ENCODE assay signal across 8 cellular contexts in genomic region chr7:143901360-143901709, GRCh38. TPM values are rescaled to one million over a fixed set of nuclear protein-coding genes. Genes with fewer than 3 reads are reported as not detected.
DNase-seq lines count a peak whose midpoint lies in the region; ATAC-seq and TF ChIP-seq lines count a peak whose summit lies in the region.

No MANE protein-coding gene starts in this region.

- DNase-seq in DMS153 treated with DMSO at 0.1 percent for 48 hours (lab: John Stamatoyannopoulos, UW; ENCODE audit: unreplicated experiment) = peak; percentile 19
- no peak for DNase-seq in DMS153 (lab: John Stamatoyannopoulos, UW)
- DNase-seq in NCI-H1105 treated with DMSO at 0.1 percent for 48 hours (lab: John Stamatoyannopoulos, UW) = peak; percentile 53
- DNase-seq in central memory CD8-positive, alpha-beta T cell (ENCODE audit: low spot score in 2 of 2) = no peak
- peak; percentile 90 for DNase-seq in left kidney (ENCODE audit: low read depth, low spot score)
- DNase-seq in stomach = peak; percentile 44
- DNase-seq in inferior parietal cortex (ENCODE audit: extremely low spot score) = no peak
- no peak for DNase-seq in RPMI8226

- WGBS in stomach, 5 donors = 0 to 2% (median 1%) methylated on average over 15 of the region's 15 CpGs

- peaks cover 25% of the 10 kb centered on the region for H3K4me1 Mint-ChIP-seq in central memory CD8-positive, alpha-beta T cell

- no peaks in the 10 kb centered on the region for H3K36me3 ChIP-seq in stomach

- H3K9me3 Mint-ChIP-seq in central memory CD8-positive, alpha-beta T cell = no peaks in the 10 kb centered on the region

- peak overlapping the region; percentile 60 to 75 (median 64) for H3K4me3 ChIP-seq in stomach

- peaks cover 9 to 39% (median 20%) of the 10 kb centered on the region in 4 donors for H3K4me1 ChIP-seq in stomach

- no peak for TF ChIP-seq EP300 in stomach (IDR thresholded peaks at IDR 0.05)

- peak in 1 of 4 donors; percentile 21 for TF ChIP-seq POLR2A in stomach (IDR thresholded peaks at IDR 0.05)

- H3K27ac ChIP-seq in stomach = peak overlapping the region; percentile 85 to 97 (median 96)

- no peaks in the 10 kb centered on the region for H3K27me3 ChIP-seq in stomach

- H3K27me3 Mint-ChIP-seq in central memory CD8-positive, alpha-beta T cell = no peaks in the 10 kb centered on the region

- peak; percentile 22 for ATAC-seq in central memory CD8-positive, alpha-beta T cell (replicated peaks; ENCODE audit: extremely low read depth, poor library complexity, severe bottlenecking)

- intact Hi-C loops in stomach (cut with DNase I; ENCODE audit: low total_unique reads) = loop anchor here (10.0 kb wide), 1 partner anchor 57 kb away; no protein-coding TSS in a partner anchor

- H3K36me3 Mint-ChIP-seq in central memory CD8-positive, alpha-beta T cell (ENCODE audit: insufficient read depth) = peaks cover 3% of the 10 kb centered on the region

- peak overlapping the region; percentile 91 for H3K4me3 Mint-ChIP-seq in central memory CD8-positive, alpha-beta T cell

- no peaks in the 10 kb centered on the region for H3K9me3 ChIP-seq in stomach

- peak overlapping the region; percentile 90 for H3K27ac Mint-ChIP-seq in central memory CD8-positive, alpha-beta T cell (ENCODE audit: low read depth)

- TF ChIP-seq CTCF in stomach (IDR thresholded peaks at IDR 0.05) = no peak

RNA-seq across cellular contexts. Expression of gene TCAF1, which starts 0.6 kb away (rescaled TPM):
- 10 to 100 TPM; 13.4 to 94.6 (median 30.3) TPM for total RNA-seq in stomach
- polyA plus RNA-seq in stomach = 10 to 100 TPM in 2 of 3 donors, 1 to 10 TPM in 1; 9.7 to 23.7 (median 22.2) TPM

RNA-seq across cellular contexts. Expression of gene OR2F2, which starts 33.7 kb away (rescaled TPM):
- not detected for total RNA-seq in stomach
- not detected for polyA plus RNA-seq in stomach

RNA-seq across cellular contexts. Expression of gene OR2F1, which starts 53.3 kb away (rescaled TPM):
- total RNA-seq in stomach = under 1 TPM in 1 of 5 donors, not detected in 4; 0.18 TPM
- not detected for polyA plus RNA-seq in stomach

Comparison
In these comparisons a context has a peak if more than half of its experiments do, and no peak if none do; other contexts are left out.
1. DNase-seq: peak in DMS153 treated with DMSO at 0.1 percent for 48 hours (single experiment), NCI-H1105 treated with DMSO at 0.1 percent for 48 hours (single experiment), left kidney (single experiment) and stomach (single experiment); none in DMS153 (single experiment), central memory CD8-positive, alpha-beta T cell (0 of 2), inferior parietal cortex (single experiment) and RPMI8226 (single experiment).